ENCODE assay signal across 8 cellular contexts in genomic region chr5:134873494-134873893, GRCh38. TPM values are rescaled to one million over a fixed set of nuclear protein-coding genes. Genes with fewer than 3 reads are reported as not detected.
DNase-seq lines count a peak whose midpoint lies in the region; ATAC-seq and TF ChIP-seq lines count a peak whose summit lies in the region.

No MANE protein-coding gene starts in this region.

- H3K4me3 Mint-ChIP-seq in activated T-helper 1 cell treated with anti-CD3 and anti-CD28 coated beads, Interleukin-12 subunit alpha, Interleukin-12 subunit beta, Interleukin-2, Interleukin-4 antibody, amounts not matched to agents 30 ng/mL and 10 ng/mL and 1 ng/mL, durations not matched to agents 14 hours and 24 hours and 36 hours, result peak overlapping the region; percentile 100

- H3K27me3 Mint-ChIP-seq in activated T-helper 1 cell treated with anti-CD3 and anti-CD28 coated beads, Interleukin-12 subunit alpha, Interleukin-12 subunit beta, Interleukin-2, Interleukin-4 antibody, amounts not matched to agents 30 ng/mL and 10 ng/mL and 1 ng/mL, durations not matched to agents 14 hours and 24 hours and 36 hours (ENCODE audit: insufficient read depth), result no peaks in the 10 kb centered on the region

- H3K27ac Mint-ChIP-seq in activated T-helper 1 cell treated with anti-CD3 and anti-CD28 coated beads, Interleukin-12 subunit alpha, Interleukin-12 subunit beta, Interleukin-2, Interleukin-4 antibody, amounts not matched to agents 30 ng/mL and 10 ng/mL and 1 ng/mL, durations not matched to agents 14 hours and 24 hours and 36 hours, result peak overlapping the region; percentile 98

- DNase-seq in activated T-cell treated with anti-CD3 and anti-CD28 coated beads for 48 hours (ENCODE audit: low read depth) (peak; percentile 11), activated T-cell treated with anti-CD3 and anti-CD28 coated beads for 4 hours (no peak), right lobe of liver (no peak), tibial artery (no peak), NCI-H1048 (lab: John Stamatoyannopoulos, UW) (no peak)
- no peak for DNase-seq in activated T-helper 1 cell treated with anti-CD3 and anti-CD28 coated beads, Interleukin-12 subunit alpha, Interleukin-12 subunit beta, Interleukin-2, Interleukin-4 antibody, amounts not matched to agents 30 ng/mL and 10 ng/mL and 1 ng/mL, durations not matched to agents 14 hours and 24 hours and 36 hours (ENCODE audit: low spot score)

- no peak for TF ChIP-seq POLR2A in right lobe of liver (IDR thresholded peaks at IDR 0.05)

- H3K9me3 ChIP-seq in right lobe of liver, result no peaks in the 10 kb centered on the region
- no peaks in the 10 kb centered on the region for H3K9me3 ChIP-seq in tibial artery

- ATAC-seq in right lobe of liver (no peak), HG02759 (IDR thresholded peaks at IDR 0.05; ENCODE audit: unreplicated experiment) (no peak), GM21825 (IDR thresholded peaks at IDR 0.05; ENCODE audit: unreplicated experiment) (no peak)

- H3K36me3 ChIP-seq in right lobe of liver (no peaks in the 10 kb centered on the region), tibial artery (peaks cover 0 to 3% (median 0%) of the 10 kb centered on the region in 3 donors)

- intact Hi-C loops in activated T-helper 1 cell treated with anti-CD3 and anti-CD28 coated beads, Interleukin-12 subunit alpha, Interleukin-12 subunit beta, Interleukin-2, Interleukin-4 antibody, amounts not matched to agents 30 ng/mL and 10 ng/mL and 1 ng/mL, durations not matched to agents 14 hours and 24 hours and 36 hours (cut with micrococcal nuclease), result loop anchor here (10.0 kb wide), 1 partner anchor 649 kb away; the partner anchor contains the start of gene PPP2CA
- intact Hi-C loops in right lobe of liver (cut with DNase I), result no loop called here
- intact Hi-C loops in tibial artery (cut with DNase I; ENCODE audit: low total_unique reads), result no loop called here

- H3K36me3 Mint-ChIP-seq in activated T-helper 1 cell treated with anti-CD3 and anti-CD28 coated beads, Interleukin-12 subunit alpha, Interleukin-12 subunit beta, Interleukin-2, Interleukin-4 antibody, amounts not matched to agents 30 ng/mL and 10 ng/mL and 1 ng/mL, durations not matched to agents 14 hours and 24 hours and 36 hours (ENCODE audit: low read depth), result peaks cover 25% of the 10 kb centered on the region

- H3K9me3 Mint-ChIP-seq in activated T-helper 1 cell treated with anti-CD3 and anti-CD28 coated beads, Interleukin-12 subunit alpha, Interleukin-12 subunit beta, Interleukin-2, Interleukin-4 antibody, amounts not matched to agents 30 ng/mL and 10 ng/mL and 1 ng/mL, durations not matched to agents 14 hours and 24 hours and 36 hours, result no peaks in the 10 kb centered on the region

- H3K4me1 Mint-ChIP-seq in activated T-helper 1 cell treated with anti-CD3 and anti-CD28 coated beads, Interleukin-12 subunit alpha, Interleukin-12 subunit beta, Interleukin-2, Interleukin-4 antibody, amounts not matched to agents 30 ng/mL and 10 ng/mL and 1 ng/mL, durations not matched to agents 14 hours and 24 hours and 36 hours (ENCODE audit: low read depth), result peaks cover 38% of the 10 kb centered on the region

- H3K4me1 ChIP-seq in right lobe of liver (peaks cover 0 to 8% (median 0%) of the 10 kb centered on the region in 4 donors), tibial artery (peaks cover 0 to 21% (median 16%) of the 10 kb centered on the region in 4 donors)

- H3K27me3 ChIP-seq in right lobe of liver (no peaks in the 10 kb centered on the region), tibial artery (no peaks in the 10 kb centered on the region)

- peak overlapping the region in 1 of 3 donors; percentile 88 for H3K4me3 ChIP-seq in right lobe of liver
- H3K4me3 ChIP-seq in tibial artery, result peak overlapping the region; percentile 84 to 91

- 82% methylated on average over 6 of the region's 6 CpGs for WGBS in right lobe of liver (ENCODE audit: insufficient coverage, low coverage, low lambda C conversion rate, missing lambda C conversion rate)

- TF ChIP-seq CTCF in right lobe of liver (IDR thresholded peaks at IDR 0.05) (no peak), tibial artery (IDR thresholded peaks at IDR 0.05) (no peak)

- H3K27ac ChIP-seq in right lobe of liver (peak overlapping the region; percentile 72 to 89 (median 85)), tibial artery (peak overlapping the region; percentile 96 to 97)

RNA-seq across cellular contexts. Expression of gene TXNDC15, which starts 0.7 kb away (rescaled TPM):
- 57.1 and 67.2 TPM in 2 replicates for total RNA-seq in activated T-helper 1 cell treated with anti-CD3 and anti-CD28 coated beads, Interleukin-12 subunit alpha, Interleukin-12 subunit beta, Interleukin-2, Interleukin-4 antibody, amounts not matched to agents 30 ng/mL and 10 ng/mL and 1 ng/mL, durations not matched to agents 14 hours and 24 hours and 36 hours
- 10 to 100 TPM; 20.8 to 30.9 (median 28.2) TPM for total RNA-seq in right lobe of liver

RNA-seq across cellular contexts. Expression of gene C5orf24, which starts 27.7 kb away (rescaled TPM):
- total RNA-seq in activated T-helper 1 cell treated with anti-CD3 and anti-CD28 coated beads, Interleukin-12 subunit alpha, Interleukin-12 subunit beta, Interleukin-2, Interleukin-4 antibody, amounts not matched to agents 30 ng/mL and 10 ng/mL and 1 ng/mL, durations not matched to agents 14 hours and 24 hours and 36 hours, result 42.2 and 43.2 TPM in 2 replicates
- total RNA-seq in right lobe of liver, result 10 to 100 TPM; 19.0 to 41.8 (median 30.2) TPM

RNA-seq across cellular contexts. Expression of gene PCBD2, which starts 31.4 kb away (rescaled TPM):
- 13.5 and 17.2 TPM in 2 replicates for total RNA-seq in activated T-helper 1 cell treated with anti-CD3 and anti-CD28 coated beads, Interleukin-12 subunit alpha, Interleukin-12 subunit beta, Interleukin-2, Interleukin-4 antibody, amounts not matched to agents 30 ng/mL and 10 ng/mL and 1 ng/mL, durations not matched to agents 14 hours and 24 hours and 36 hours
- total RNA-seq in right lobe of liver, result 10 to 100 TPM in 4 of 6 experiments, 1 to 10 TPM in 2; 4.9 to 11.9 (median 10.8) TPM
